Comparison of ENCODE assay signal across 14 cellular contexts in the genomic region with DNA sequence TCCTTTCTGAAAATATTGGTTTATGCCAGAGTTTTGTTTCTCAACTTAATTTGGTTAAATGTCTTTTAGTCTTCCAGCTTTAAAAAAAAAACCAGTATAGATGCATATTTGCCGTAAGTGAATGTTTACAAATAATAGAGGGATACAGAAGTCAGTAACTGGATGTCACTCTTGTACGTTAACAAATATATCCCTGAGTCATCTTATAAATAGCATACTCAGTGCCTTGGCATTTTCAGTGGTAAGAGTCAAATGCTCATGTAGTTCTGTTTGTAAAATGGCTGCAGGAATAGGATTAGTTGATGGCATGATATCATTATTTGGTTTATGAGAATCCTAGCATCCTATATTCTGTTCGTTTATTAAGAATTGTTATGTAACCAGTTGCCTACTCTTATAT. TPM values are rescaled to one million over a fixed set of nuclear protein-coding genes. Genes with fewer than 3 reads are reported as not detected.
DNase-seq lines count a peak whose midpoint lies in the region; ATAC-seq and TF ChIP-seq lines count a peak whose summit lies in the region.
"Had no signal": no experiment of that assay in that cellular context is flagged by ENCODE, and none has a peak within 500 bp of the region (broad histone marks: within the 10 kb centered on the region; RNA-seq: fewer than 3 reads in every experiment).

No MANE protein-coding gene starts in this region.

- H3K9me3 Mint-ChIP-seq in chondrocyte (ENCODE audit: low read depth) = no peaks in the 10 kb centered on the region
- no peaks in the 10 kb centered on the region for H3K9me3 Mint-ChIP-seq in stimulated activated naive CD8-positive, alpha-beta T cell treated with anti-CD3 and anti-CD28 coated beads, Interleukin-15, amount 100 ng/mL, for 72 hours
- H3K9me3 Mint-ChIP-seq: effector memory CD8-positive, alpha-beta T cell had no signal

- no peak overlapping the region for H3K4me3 ChIP-seq in AG09309 (ENCODE audit: control insufficient read depth, low read depth, low read length)
- H3K4me3 ChIP-seq: skin epidermis, uterus had no signal

- ATAC-seq in stimulated activated naive CD8-positive, alpha-beta T cell treated with anti-CD3 and anti-CD28 coated beads, Interleukin-15, amount 100 ng/mL, for 72 hours = no peak
- no peak for ATAC-seq in HG03520 (IDR thresholded peaks at IDR 0.05; ENCODE audit: unreplicated experiment)
- ATAC-seq: activated CD8-positive, alpha-beta memory T cell treated with anti-CD3 and anti-CD28 coated beads, Interleukin-2, amount 10 ng/mL, durations not matched to agents 7 days and 5 days; effector memory CD8-positive, alpha-beta T cell had no signal

- peaks cover 23% of the 10 kb centered on the region for H3K4me1 Mint-ChIP-seq in chondrocyte (ENCODE audit: low read depth)
- H3K4me1 Mint-ChIP-seq in stimulated activated naive CD8-positive, alpha-beta T cell treated with anti-CD3 and anti-CD28 coated beads, Interleukin-15, amount 100 ng/mL, for 72 hours = peaks cover 33% of the 10 kb centered on the region

- no peak for TF ChIP-seq CTCF in AG09309 (IDR thresholded peaks at IDR 0.05; ENCODE audit: control insufficient read depth, insufficient read depth, low read depth, low read length, missing control alignments)
- no peak for TF ChIP-seq CTCF in chondrocyte (IDR thresholded peaks at IDR 0.05)

- peak overlapping the region; percentile 23 for H3K27ac Mint-ChIP-seq in chondrocyte (ENCODE audit: unreplicated experiment)
- H3K27ac Mint-ChIP-seq in stimulated activated naive CD8-positive, alpha-beta T cell treated with anti-CD3 and anti-CD28 coated beads, Interleukin-15, amount 100 ng/mL, for 72 hours = no peak overlapping the region
- H3K27ac Mint-ChIP-seq: activated CD8-positive, alpha-beta memory T cell treated with anti-CD3 and anti-CD28 coated beads, Interleukin-2, amount 10 ng/mL, durations not matched to agents 7 days and 5 days had no signal

- no peaks in the 10 kb centered on the region for H3K27me3 Mint-ChIP-seq in chondrocyte (ENCODE audit: low read depth)
- H3K27me3 Mint-ChIP-seq in stimulated activated naive CD8-positive, alpha-beta T cell treated with anti-CD3 and anti-CD28 coated beads, Interleukin-15, amount 100 ng/mL, for 72 hours = no peaks in the 10 kb centered on the region
- H3K27me3 Mint-ChIP-seq: activated CD8-positive, alpha-beta memory T cell treated with anti-CD3 and anti-CD28 coated beads, Interleukin-2, amount 10 ng/mL, durations not matched to agents 7 days and 5 days; effector memory CD8-positive, alpha-beta T cell had no signal

- H3K36me3 Mint-ChIP-seq in chondrocyte (ENCODE audit: low read depth) = no peaks in the 10 kb centered on the region

- no peak overlapping the region for H3K4me3 Mint-ChIP-seq in chondrocyte (ENCODE audit: unreplicated experiment)
- no peak overlapping the region for H3K4me3 Mint-ChIP-seq in stimulated activated naive CD8-positive, alpha-beta T cell treated with anti-CD3 and anti-CD28 coated beads, Interleukin-15, amount 100 ng/mL, for 72 hours
- H3K4me3 Mint-ChIP-seq: activated CD8-positive, alpha-beta memory T cell treated with anti-CD3 and anti-CD28 coated beads, Interleukin-2, amount 10 ng/mL, durations not matched to agents 7 days and 5 days; effector memory CD8-positive, alpha-beta T cell had no signal

- DNase-seq in AG09309 (ENCODE audit: low read depth) (peak; percentile 41), LHCN-M2 (ENCODE audit: low read depth) (peak; percentile 85), chondrocyte (ENCODE audit: low spot score) (no peak), kidney tubule cell (ENCODE audit: low spot score) (peak; percentile 66), cerebellar cortex (ENCODE audit: low spot score) (no peak), NCI-H526 (lab: John Stamatoyannopoulos, UW) (no peak)
- no peak for DNase-seq in stimulated activated naive CD8-positive, alpha-beta T cell treated with anti-CD3 and anti-CD28 coated beads, Interleukin-15, amount 100 ng/mL, for 72 hours
- DNase-seq: activated CD8-positive, alpha-beta memory T cell treated with anti-CD3 and anti-CD28 coated beads, Interleukin-2, amount 10 ng/mL, durations not matched to agents 7 days and 5 days; effector memory CD8-positive, alpha-beta T cell; NCI-H187 treated with DMSO at 0.1 percent for 48 hours; T1000; uterus had no signal

RNA-seq across cellular contexts. Expression of a gene that starts 55.4 kb away (rescaled TPM):
- total RNA-seq in LHCN-M2 (2014; rRNA removed) (7.6 and 7.7 TPM in 2 replicates), chondrocyte (38.4 to 49.7 TPM (median 39.4 TPM) in 3 replicates)
- 10.8 TPM for polyA plus RNA-seq in LHCN-M2 (2012)

Comparison
In these comparisons a context has a peak if more than half of its experiments do, and no peak if none do; other contexts are left out.
1. DNase-seq: peak in AG09309 (single experiment), LHCN-M2 (single experiment) and kidney tubule cell (single experiment); none in chondrocyte (single experiment), cerebellar cortex (single experiment), stimulated activated naive CD8-positive, alpha-beta T cell treated with anti-CD3 and anti-CD28 coated beads, Interleukin-15, amount 100 ng/mL, for 72 hours (0 of 2) and NCI-H526 (0 of 2).